In the genomic region with DNA sequence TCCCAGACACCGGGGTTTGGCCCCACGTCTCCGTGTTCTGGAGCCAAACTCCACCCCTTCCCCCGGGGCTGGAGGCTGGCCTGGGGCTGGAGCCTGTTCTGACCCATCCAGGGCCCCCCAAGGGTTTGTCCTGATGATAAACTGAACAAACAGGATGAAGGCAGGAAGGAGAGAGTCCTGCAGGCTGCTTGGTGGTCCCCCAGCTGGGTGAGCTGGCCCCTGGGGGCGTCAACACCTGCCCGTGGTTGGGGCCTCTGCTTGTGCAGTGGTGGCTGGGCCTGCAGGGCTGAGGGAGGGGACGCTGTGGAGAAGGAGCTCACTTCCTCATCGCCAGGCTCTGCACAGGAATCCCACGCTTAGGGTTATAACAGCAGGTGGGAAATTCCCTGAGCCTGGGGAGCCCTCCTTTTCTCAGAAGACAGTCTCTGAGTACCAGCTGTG, we compare ENCODE assay signal across 8 cellular contexts. TPM values are rescaled to one million over a fixed set of nuclear protein-coding genes. Genes with fewer than 3 reads are reported as not detected.
DNase-seq lines count a peak whose midpoint lies in the region; ATAC-seq, FAIRE-seq and TF ChIP-seq lines count a peak whose summit lies in the region.

No MANE protein-coding gene starts in this region.

- peaks cover 44% of the 10 kb centered on the region for H3K79me2 ChIP-seq in DOHH2 (ENCODE audit: control insufficient read depth, low read length)
- peaks cover 12% of the 10 kb centered on the region; the same call in 1 of the 2 replicates for H3K79me2 ChIP-seq in OCI-LY3 (ENCODE audit: low read length)

- H3K36me3 ChIP-seq in DOHH2 (ENCODE audit: control insufficient read depth, low read length), result peaks cover 38% of the 10 kb centered on the region
- peaks cover 4% of the 10 kb centered on the region for H3K36me3 ChIP-seq in OCI-LY3 (replicated peaks; ENCODE audit: low read depth, low read length)

- TF ChIP-seq POLR2A in H54 (IDR thresholded peaks at IDR 0.05; ENCODE audit: low read depth, low read length), result no peak

- H3K4me1 Mint-ChIP-seq in central memory CD8-positive, alpha-beta T cell, result peaks cover 58% of the 10 kb centered on the region

- H3K27me3 ChIP-seq in DOHH2 (ENCODE audit: control insufficient read depth, low read length) (no peaks in the 10 kb centered on the region), OCI-LY3 (ENCODE audit: low read depth, low read length) (peaks cover 2% of the 10 kb centered on the region; the same call in 1 of the 2 replicates)

- H3K36me3 Mint-ChIP-seq in central memory CD8-positive, alpha-beta T cell (ENCODE audit: insufficient read depth), result peaks cover 17% of the 10 kb centered on the region

- H3K9me3 Mint-ChIP-seq in central memory CD8-positive, alpha-beta T cell, result no peaks in the 10 kb centered on the region

- peak overlapping the region; percentile 87 for H3K4me3 Mint-ChIP-seq in central memory CD8-positive, alpha-beta T cell

- no peaks in the 10 kb centered on the region for H3K9me3 ChIP-seq in DOHH2 (ENCODE audit: control insufficient read depth, insufficient read depth, low read length)
- H3K9me3 ChIP-seq in OCI-LY3 (ENCODE audit: insufficient read depth, low read length), result no peaks in the 10 kb centered on the region

- ATAC-seq in GM21786 (IDR thresholded peaks at IDR 0.05; ENCODE audit: unreplicated experiment), result peak; percentile 40
- peak; percentile 29 for ATAC-seq in central memory CD8-positive, alpha-beta T cell (replicated peaks; ENCODE audit: extremely low read depth, poor library complexity, severe bottlenecking)

- peak overlapping the region; percentile 87 for H3K9ac ChIP-seq in OCI-LY3 (ENCODE audit: low read length)

- H3K4me2 ChIP-seq in DOHH2 (ENCODE audit: low read length) (peak overlapping the region; percentile 88), OCI-LY3 (ENCODE audit: low read length) (peak overlapping the region; percentile 95)

- H4K20me1 ChIP-seq in DOHH2 (ENCODE audit: control insufficient read depth, insufficient read depth, low read depth, low read length), result no peaks in the 10 kb centered on the region
- peaks cover 19% of the 10 kb centered on the region for H4K20me1 ChIP-seq in OCI-LY3 (ENCODE audit: insufficient read depth, low read length)

- no peaks in the 10 kb centered on the region for H3K9me2 ChIP-seq in DOHH2 (replicated peaks; ENCODE audit: control insufficient read depth, low read length)

- no peak overlapping the region for H2AFZ ChIP-seq in OCI-LY3 (ENCODE audit: low read depth, low read length)

- peaks cover 17% of the 10 kb centered on the region for H3F3A ChIP-seq in DOHH2 (ENCODE audit: control insufficient read depth, insufficient read depth)

- no peak for FAIRE-seq in H54 (lab: Jason Lieb, UNC)

- no peak for DNase-seq in central memory CD8-positive, alpha-beta T cell (ENCODE audit: low spot score in 2 of 2)
- DNase-seq in stimulated activated CD4-positive, alpha-beta T cell treated with anti-CD3 and anti-CD28 coated beads, Interleukin-1b, Interleukin-23, amount 100 ng/mL, for 48 hours, result peak; percentile 35
- no peak for DNase-seq in OCI-M1 (lab: John Stamatoyannopoulos, UW)
- no peak for DNase-seq in H54 (ENCODE audit: insufficient read length, low spot score)
- no peak for DNase-seq in A172 (ENCODE audit: low spot score)

- H3K27me3 Mint-ChIP-seq in central memory CD8-positive, alpha-beta T cell, result no peaks in the 10 kb centered on the region

- peaks cover 95% of the 10 kb centered on the region for H3K4me1 ChIP-seq in DOHH2 (ENCODE audit: control insufficient read depth, low read length)
- H3K4me1 ChIP-seq in OCI-LY3 (ENCODE audit: low read length), result peaks cover 57% of the 10 kb centered on the region

- H3K27ac ChIP-seq in DOHH2 (ENCODE audit: low read depth, low read length) (peak overlapping the region; percentile 94), OCI-LY3 (ENCODE audit: low read length) (no peak overlapping the region)

- TF ChIP-seq CTCF in DOHH2 (IDR thresholded peaks at IDR 0.05; ENCODE audit: low read depth, low read length, poor library complexity, severe bottlenecking), result no peak
- TF ChIP-seq CTCF in OCI-LY3 (IDR thresholded peaks at IDR 0.05; ENCODE audit: low read depth, low read length), result no peak

- peak overlapping the region; percentile 94 for H3K27ac Mint-ChIP-seq in central memory CD8-positive, alpha-beta T cell (ENCODE audit: low read depth)

- H3K4me3 ChIP-seq in DOHH2 (ENCODE audit: low read length) (peak overlapping the region; percentile 81), OCI-LY3 (ENCODE audit: low read length) (peak overlapping the region; percentile 94)

RNA-seq across cellular contexts. Expression of a gene that starts 2.3 kb away (rescaled TPM):
- total RNA-seq in A172 (2014; rRNA removed; shearing (Covaris generic)), result 7.2 and 10.0 TPM in 2 replicates

RNA-seq across cellular contexts. Expression of a gene that starts 42.7 kb away (rescaled TPM):
- total RNA-seq in A172 (2014; rRNA removed; shearing (Covaris generic)), result 1.3 and 5.1 TPM in 2 replicates
